Comparison of ENCODE assay signal across 15 cellular contexts in the genomic region with DNA sequence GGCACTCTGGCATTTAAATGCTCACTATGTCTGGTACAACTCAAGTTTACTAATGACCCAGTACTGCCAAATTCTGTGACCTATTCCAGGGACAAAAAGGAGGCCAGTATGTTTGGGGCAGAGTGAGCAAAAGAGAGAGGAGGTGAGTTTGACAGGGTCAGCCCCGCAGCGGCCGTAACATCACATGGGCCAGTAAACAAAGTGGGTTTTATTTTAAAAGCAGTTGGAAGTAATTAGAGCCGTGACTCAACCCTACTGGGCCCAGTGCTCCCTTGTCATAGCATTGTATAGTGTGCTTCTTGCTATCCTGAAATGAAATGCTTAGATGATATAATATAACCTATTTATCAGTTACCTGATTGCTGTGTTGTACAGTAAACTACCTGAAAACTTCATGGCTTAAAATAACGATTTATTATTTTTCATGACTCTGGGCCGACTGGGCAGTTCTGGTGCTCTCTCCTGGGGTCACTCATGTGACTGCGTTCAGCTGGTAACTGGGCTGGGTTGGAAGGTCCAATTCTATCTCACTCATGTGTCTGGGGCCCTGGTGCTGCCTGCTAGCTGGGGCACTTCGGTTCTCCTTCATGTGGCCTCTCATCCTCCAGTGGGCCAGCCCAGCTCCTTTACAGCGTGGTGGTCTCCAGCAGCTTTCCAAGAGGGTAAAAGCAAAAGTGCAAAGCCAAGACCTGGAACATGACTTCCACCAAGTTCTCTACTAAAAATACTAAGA. TPM values are rescaled to one million over a fixed set of nuclear protein-coding genes. Genes with fewer than 3 reads are reported as not detected.
DNase-seq lines count a peak whose midpoint lies in the region; ATAC-seq and TF ChIP-seq lines count a peak whose summit lies in the region.
"Had no signal": no experiment of that assay in that cellular context is flagged by ENCODE, and none has a peak within 500 bp of the region (broad histone marks: within the 10 kb centered on the region; RNA-seq: fewer than 3 reads in every experiment).

No MANE protein-coding gene starts in this region.

- peaks cover 33% of the 10 kb centered on the region for H3K4me1 Mint-ChIP-seq in nephron progenitor cell
- H3K4me1 Mint-ChIP-seq: B cell; naive thymus-derived CD8-positive, alpha-beta T cell had no signal

- peak overlapping the region; percentile 85 for H3K27ac Mint-ChIP-seq in nephron progenitor cell
- H3K27ac Mint-ChIP-seq: B cell had no signal

- ATAC-seq in HG02642 (IDR thresholded peaks at IDR 0.05; ENCODE audit: poor library complexity, unreplicated experiment) = no peak
- ATAC-seq: lower lobe of right lung; naive thymus-derived CD8-positive, alpha-beta T cell had no signal

- TF ChIP-seq CTCF in choroid plexus epithelial cell (conservative IDR thresholded peaks at IDR 0.05; ENCODE audit: low read depth, low read length) (no peak), nephron progenitor cell (IDR thresholded peaks at IDR 0.05) (no peak)

- no peaks in the 10 kb centered on the region for H3K9me3 ChIP-seq in MG63
- H3K9me3 ChIP-seq: lower lobe of right lung had no signal

- no peaks in the 10 kb centered on the region for H3K27me3 ChIP-seq in MG63
- H3K27me3 ChIP-seq: brain microvascular endothelial cell had no signal

- H3K4me3 ChIP-seq in MG63 (no peak overlapping the region), choroid plexus epithelial cell (ENCODE audit: low read depth, low read length) (no peak overlapping the region)
- H3K4me3 ChIP-seq: lower lobe of right lung had no signal

- DNase-seq in AG20443 (ENCODE audit: low spot score) = peak; percentile 63
- DNase-seq in MG63 = peak; percentile 38
- DNase-seq in choroid plexus epithelial cell (ENCODE audit: low read depth) = peak; percentile 14
- no peak for DNase-seq in nephron progenitor cell
- DNase-seq in KG1 (lab: John Stamatoyannopoulos, UW) = no peak
- no peak for DNase-seq in NCI-H2196 treated with DMSO at 0.1 percent for 48 hours (lab: John Stamatoyannopoulos, UW; ENCODE audit: unreplicated experiment)
- no peak for DNase-seq in RKO (ENCODE audit: low spot score)
- DNase-seq: activated CD4-positive, alpha-beta T cell treated with anti-CD3 and anti-CD28 coated beads for 1 hour; activated gamma-delta T cell; brain microvascular endothelial cell; lower lobe of right lung; MV-4-11; naive thymus-derived CD8-positive, alpha-beta T cell had no signal

- no peaks in the 10 kb centered on the region; the same call in 1 of the 2 replicates for H3K36me3 ChIP-seq in MG63
- H3K36me3 ChIP-seq: brain microvascular endothelial cell had no signal

- H3K27me3 Mint-ChIP-seq in nephron progenitor cell (ENCODE audit: low read depth, poor library complexity) = peaks cover 3% of the 10 kb centered on the region
- H3K27me3 Mint-ChIP-seq: B cell; naive thymus-derived CD8-positive, alpha-beta T cell had no signal

- no peaks in the 10 kb centered on the region for H3K36me3 Mint-ChIP-seq in nephron progenitor cell (ENCODE audit: low read depth)
- H3K36me3 Mint-ChIP-seq: naive thymus-derived CD8-positive, alpha-beta T cell had no signal

- H3K4me3 Mint-ChIP-seq in nephron progenitor cell = no peak overlapping the region
- H3K4me3 Mint-ChIP-seq: B cell; naive thymus-derived CD8-positive, alpha-beta T cell had no signal

- H3K9me3 Mint-ChIP-seq in nephron progenitor cell = no peaks in the 10 kb centered on the region
- H3K9me3 Mint-ChIP-seq: naive thymus-derived CD8-positive, alpha-beta T cell had no signal

RNA-seq across cellular contexts. Expression of a gene that starts 27.4 kb away (rescaled TPM):
- 7.1 and 11.6 TPM in 2 replicates for total RNA-seq in MG63 (2014; rRNA removed; shearing (Covaris generic); ENCODE audit: low replicate concordance)

RNA-seq across cellular contexts. Expression of a gene that starts 27.4 kb away (rescaled TPM):
- 15.1 and 15.2 TPM in 2 replicates for total RNA-seq in MG63 (2014; rRNA removed; shearing (Covaris generic); ENCODE audit: low replicate concordance)

Comparison
In these comparisons a context has a peak if more than half of its experiments do, and no peak if none do; other contexts are left out.
1. DNase-seq: peak in AG20443 (single experiment), MG63 (single experiment) and choroid plexus epithelial cell (single experiment); none in nephron progenitor cell (single experiment), KG1 (single experiment), NCI-H2196 treated with DMSO at 0.1 percent for 48 hours (single experiment) and RKO (single experiment).